In the genomic region with DNA sequence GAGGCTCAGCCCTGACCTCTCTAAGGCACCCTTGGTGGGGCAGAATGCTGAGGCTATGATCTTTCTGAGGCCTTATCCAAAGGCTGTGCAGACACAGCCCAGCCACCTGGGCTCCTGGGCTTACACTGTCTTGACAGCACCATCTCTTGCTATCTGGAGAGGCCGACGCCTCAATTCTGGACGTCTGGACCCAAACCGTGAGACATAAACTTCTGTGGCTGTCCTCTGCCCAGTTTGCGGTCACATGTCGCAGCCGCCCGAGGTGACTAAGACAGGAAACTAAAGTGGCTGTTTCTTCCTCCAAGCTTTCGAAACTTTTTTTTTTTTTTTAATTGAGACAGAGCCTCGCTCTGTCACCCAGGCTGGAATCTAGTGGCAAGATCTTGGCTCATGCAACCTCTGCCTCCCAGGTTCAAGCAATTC, we compare ENCODE assay signal across 8 cellular contexts. TPM values are rescaled to one million over a fixed set of nuclear protein-coding genes. Genes with fewer than 3 reads are reported as not detected.
A peak's percentile ranks its signal among the peaks of the same experiment; 100 is the strongest.
DNase-seq lines count a peak whose midpoint lies in the region; ATAC-seq lines count a peak whose summit lies in the region.
"Had no signal": no experiment of that assay in that cellular context is flagged by ENCODE, and none has a peak within 500 bp of the region (broad histone marks: within the 10 kb centered on the region; RNA-seq: fewer than 3 reads in every experiment).

No MANE protein-coding gene starts in this region.

- H3K4me1 Mint-ChIP-seq in activated T-helper 1 cell treated with anti-CD3 and anti-CD28 coated beads, Interleukin-12 subunit alpha, Interleukin-12 subunit beta, Interleukin-2, Interleukin-4 antibody, amounts not matched to agents 30 ng/mL and 10 ng/mL and 1 ng/mL, durations not matched to agents 14 hours and 24 hours and 36 hours (ENCODE audit: low read depth): peaks cover 22% of the 10 kb centered on the region

- no peaks in the 10 kb centered on the region for H3K36me3 Mint-ChIP-seq in activated T-helper 1 cell treated with anti-CD3 and anti-CD28 coated beads, Interleukin-12 subunit alpha, Interleukin-12 subunit beta, Interleukin-2, Interleukin-4 antibody, amounts not matched to agents 30 ng/mL and 10 ng/mL and 1 ng/mL, durations not matched to agents 14 hours and 24 hours and 36 hours (ENCODE audit: low read depth)

- DNase-seq in UCSD-AML1 (lab: John Stamatoyannopoulos, UW; ENCODE audit: unreplicated experiment) (peak; percentile 66), kidney tubule cell (ENCODE audit: low spot score) (peak; percentile 4), iPS-NIHi7 (ENCODE audit: extremely low spot score) (no peak)
- DNase-seq in activated T-helper 1 cell treated with anti-CD3 and anti-CD28 coated beads, Interleukin-12 subunit alpha, Interleukin-12 subunit beta, Interleukin-2, Interleukin-4 antibody, amounts not matched to agents 30 ng/mL and 10 ng/mL and 1 ng/mL, durations not matched to agents 14 hours and 24 hours and 36 hours (ENCODE audit: low spot score): no peak

- H3K27ac Mint-ChIP-seq in activated T-helper 1 cell treated with anti-CD3 and anti-CD28 coated beads, Interleukin-12 subunit alpha, Interleukin-12 subunit beta, Interleukin-2, Interleukin-4 antibody, amounts not matched to agents 30 ng/mL and 10 ng/mL and 1 ng/mL, durations not matched to agents 14 hours and 24 hours and 36 hours: no peak overlapping the region

- peaks cover 35% of the 10 kb centered on the region for H3K27me3 Mint-ChIP-seq in activated T-helper 1 cell treated with anti-CD3 and anti-CD28 coated beads, Interleukin-12 subunit alpha, Interleukin-12 subunit beta, Interleukin-2, Interleukin-4 antibody, amounts not matched to agents 30 ng/mL and 10 ng/mL and 1 ng/mL, durations not matched to agents 14 hours and 24 hours and 36 hours (ENCODE audit: insufficient read depth)

- no peak overlapping the region for H3K4me3 Mint-ChIP-seq in activated T-helper 1 cell treated with anti-CD3 and anti-CD28 coated beads, Interleukin-12 subunit alpha, Interleukin-12 subunit beta, Interleukin-2, Interleukin-4 antibody, amounts not matched to agents 30 ng/mL and 10 ng/mL and 1 ng/mL, durations not matched to agents 14 hours and 24 hours and 36 hours

- H3K9me3 Mint-ChIP-seq in activated T-helper 1 cell treated with anti-CD3 and anti-CD28 coated beads, Interleukin-12 subunit alpha, Interleukin-12 subunit beta, Interleukin-2, Interleukin-4 antibody, amounts not matched to agents 30 ng/mL and 10 ng/mL and 1 ng/mL, durations not matched to agents 14 hours and 24 hours and 36 hours: no peaks in the 10 kb centered on the region

- ATAC-seq in GM19395 (IDR thresholded peaks at IDR 0.05; ENCODE audit: unreplicated experiment) (peak; percentile 81), HG03354 (IDR thresholded peaks at IDR 0.05; ENCODE audit: poor library complexity, severe bottlenecking, unreplicated experiment) (peak; percentile 76), GM19328 (IDR thresholded peaks at IDR 0.05; ENCODE audit: unreplicated experiment) (no peak)

- intact Hi-C loops in activated T-helper 1 cell treated with anti-CD3 and anti-CD28 coated beads, Interleukin-12 subunit alpha, Interleukin-12 subunit beta, Interleukin-2, Interleukin-4 antibody, amounts not matched to agents 30 ng/mL and 10 ng/mL and 1 ng/mL, durations not matched to agents 14 hours and 24 hours and 36 hours (cut with micrococcal nuclease): loop anchor here (2.0 kb wide), 1 partner anchor 14 kb away; no protein-coding TSS in a partner anchor

RNA-seq across cellular contexts. Expression of a gene that starts 49.3 kb away (rescaled TPM):
- total RNA-seq in activated T-helper 1 cell treated with anti-CD3 and anti-CD28 coated beads, Interleukin-12 subunit alpha, Interleukin-12 subunit beta, Interleukin-2, Interleukin-4 antibody, amounts not matched to agents 30 ng/mL and 10 ng/mL and 1 ng/mL, durations not matched to agents 14 hours and 24 hours and 36 hours: not detected in 2 replicates
- total RNA-seq: PC-9 had no signal

Comparison
In these comparisons a context has a peak if more than half of its experiments do, and no peak if none do; other contexts are left out.
1. DNase-seq: peak in UCSD-AML1 (single experiment) and kidney tubule cell (single experiment); none in activated T-helper 1 cell treated with anti-CD3 and anti-CD28 coated beads, Interleukin-12 subunit alpha, Interleukin-12 subunit beta, Interleukin-2, Interleukin-4 antibody, amounts not matched to agents 30 ng/mL and 10 ng/mL and 1 ng/mL, durations not matched to agents 14 hours and 24 hours and 36 hours (single experiment) and iPS-NIHi7 (single experiment).